In the genomic region with DNA sequence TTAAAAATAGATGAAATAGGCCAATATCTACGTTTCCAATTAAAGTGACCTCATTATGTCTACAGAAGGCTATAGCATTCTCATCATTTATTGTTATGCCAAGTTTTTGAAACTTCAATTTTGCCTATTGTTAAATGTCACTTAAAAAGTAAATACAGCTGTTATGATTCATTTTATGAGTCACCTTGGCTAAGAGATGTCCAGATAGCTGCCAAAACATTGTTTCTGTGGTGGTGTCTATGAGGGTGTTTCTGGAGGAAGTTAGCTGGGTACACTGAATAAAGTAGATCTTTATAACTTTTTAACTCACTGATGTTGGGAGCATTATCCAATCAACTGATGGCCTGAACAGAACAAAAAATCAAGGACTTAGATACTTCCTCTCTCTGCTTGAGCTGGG, we compare ENCODE assay signal across 14 cellular contexts.
DNase-seq lines count a peak whose midpoint lies in the region; FAIRE-seq and TF ChIP-seq lines count a peak whose summit lies in the region.
"Had no signal": no experiment of that assay in that cellular context is flagged by ENCODE, and none has a peak within 500 bp of the region (broad histone marks: within the 10 kb centered on the region; RNA-seq: fewer than 3 reads in every experiment).

No MANE protein-coding gene starts in this region.

- DNase-seq in H54 (ENCODE audit: insufficient read length, low spot score) = peak; percentile 1
- DNase-seq in LHCN-M2 (ENCODE audit: low read depth) = peak; percentile 35
- DNase-seq in astrocyte of the cerebellum (ENCODE audit: low read depth) = peak; percentile 76
- peak; percentile 36 for DNase-seq in non-pigmented ciliary epithelial cell (ENCODE audit: low read depth)
- no peak for DNase-seq in OCI-LY7 (ENCODE audit: low spot score)
- DNase-seq in activated CD4-positive, alpha-beta T cell treated with anti-CD3 and anti-CD28 coated beads for 48 hours = no peak
- no peak for DNase-seq in smooth muscle cell (lab: John Stamatoyannopoulos, UW; ENCODE audit: unreplicated experiment)
- DNase-seq: activated naive CD4-positive, alpha-beta T cell treated with anti-CD3 and anti-CD28 coated beads for 36 hours; CD4-positive, alpha-beta memory T cell; ovary; RPMI8226; stimulated activated CD4-positive, alpha-beta T cell treated with anti-CD3 and anti-CD28 coated beads, Interleukin-15, amount 100 ng/mL, for 24 hours; tibial artery had no signal

- H3K79me2 ChIP-seq in OCI-LY7 (ENCODE audit: insufficient read depth, low read depth, low read length) = no peaks in the 10 kb centered on the region
- no peaks in the 10 kb centered on the region for H3K79me2 ChIP-seq in smooth muscle cell (ENCODE audit: low read depth)

- peak; percentile 86 for FAIRE-seq in H54 (lab: Jason Lieb, UNC)

- H3K4me2 ChIP-seq in OCI-LY7 (ENCODE audit: low read length) = no peak overlapping the region
- H3K4me2 ChIP-seq in smooth muscle cell = no peak overlapping the region

- CTCF ChIA-PET in OCI-LY7 (lab: Charles Lee; ENCODE audit: unreplicated experiment) = no interaction called here

- H3K27me3 ChIP-seq in smooth muscle cell (ENCODE audit: low read depth) = no peaks in the 10 kb centered on the region
- H3K27me3 ChIP-seq: ovary, tibial artery had no signal

- H3K36me3 ChIP-seq in OCI-LY7 (ENCODE audit: insufficient read depth, low read length) (no peaks in the 10 kb centered on the region), smooth muscle cell (ENCODE audit: low read depth) (no peaks in the 10 kb centered on the region)
- H3K36me3 ChIP-seq: ovary, tibial artery had no signal

- H3K4me1 ChIP-seq in OCI-LY7 (ENCODE audit: insufficient read depth, low read length, poor library complexity, severe bottlenecking) (no peaks in the 10 kb centered on the region), smooth muscle cell (ENCODE audit: low read depth) (no peaks in the 10 kb centered on the region)
- H3K4me1 ChIP-seq: tibial artery had no signal

- no peaks in the 10 kb centered on the region for H3F3A ChIP-seq in smooth muscle cell (ENCODE audit: low read depth)

- in situ Hi-C loops in astrocyte of the cerebellum (cut with HindIII; ENCODE audit: low sequenced_read_pairs) = loop anchor here (5.0 kb wide), 1 partner anchor 42 kb away; no protein-coding TSS in a partner anchor

- H3K9me3 ChIP-seq in OCI-LY7 (ENCODE audit: low read length) (no peaks in the 10 kb centered on the region), smooth muscle cell (replicated peaks; ENCODE audit: low read depth) (no peaks in the 10 kb centered on the region)
- H3K9me3 ChIP-seq: ovary, tibial artery had no signal

- POLR2A ChIA-PET in OCI-LY7 (lab: Charles Lee) = no interaction called here

- BruUV-seq in OCI-LY7 (replicated peaks; lab: Mats Ljungman, UMichigan) = no TSS peak

- no peak for TF ChIP-seq POLR2A in H54 (IDR thresholded peaks at IDR 0.05; ENCODE audit: low read depth, low read length)

- 83% methylated on average over 1 of the region's 1 CpG for WGBS in smooth muscle cell (ENCODE audit: low lambda C conversion rate)

- H3K4me3 ChIP-seq in astrocyte of the cerebellum (ENCODE audit: low read depth, low read length) (no peak overlapping the region), OCI-LY7 (ENCODE audit: low read depth, low read length, poor library complexity, severe bottlenecking) (no peak overlapping the region), smooth muscle cell (no peak overlapping the region)
- H3K4me3 ChIP-seq: coronary artery, ovary, tibial artery had no signal

- no peaks in the 10 kb centered on the region for H3K9me2 ChIP-seq in OCI-LY7 (ENCODE audit: insufficient read depth, low read length)

- H3K9ac ChIP-seq in smooth muscle cell (ENCODE audit: low read depth) = no peak overlapping the region

- TF ChIP-seq CTCF in astrocyte of the cerebellum (IDR thresholded peaks at IDR 0.05; ENCODE audit: low read depth, low read length, missing control alignments) (no peak), OCI-LY7 (conservative IDR thresholded peaks at IDR 0.05; ENCODE audit: low read length) (no peak), smooth muscle cell (IDR thresholded peaks at IDR 0.05; ENCODE audit: borderline replicate concordance, insufficient read depth, poor library complexity, severe bottlenecking) (no peak)

- intact Hi-C loops in OCI-LY7 (cut with micrococcal nuclease; ENCODE audit: unreplicated experiment) = no loop called here

- H2AFZ ChIP-seq in OCI-LY7 (ENCODE audit: low read length) (no peak overlapping the region), smooth muscle cell (ENCODE audit: low read depth) (no peak overlapping the region)

- H4K20me1 ChIP-seq in OCI-LY7 (ENCODE audit: insufficient read depth, low read length) = no peaks in the 10 kb centered on the region
- H4K20me1 ChIP-seq in smooth muscle cell (ENCODE audit: low read depth) = no peaks in the 10 kb centered on the region

- no peak overlapping the region for H3K27ac ChIP-seq in OCI-LY7 (ENCODE audit: low read depth, low read length, poor library complexity, severe bottlenecking)
- H3K27ac ChIP-seq in smooth muscle cell (ENCODE audit: low read depth) = no peak overlapping the region
- H3K27ac ChIP-seq: coronary artery, ovary, tibial artery had no signal

Comparison
In these comparisons a context has a peak if more than half of its experiments do, and no peak if none do; other contexts are left out.
1. DNase-seq: peak in H54 (single experiment), LHCN-M2 (single experiment), astrocyte of the cerebellum (single experiment) and non-pigmented ciliary epithelial cell (single experiment); none in OCI-LY7 (single experiment), activated CD4-positive, alpha-beta T cell treated with anti-CD3 and anti-CD28 coated beads for 48 hours (single experiment) and smooth muscle cell (single experiment).